Comparison of ENCODE assay signal across 8 cellular contexts in genomic region chr12:32896438-32897275, GRCh38. TPM values are rescaled to one million over a fixed set of nuclear protein-coding genes. Genes with fewer than 3 reads are reported as not detected.
DNase-seq lines count a peak whose midpoint lies in the region; FAIRE-seq and TF ChIP-seq lines count a peak whose summit lies in the region.

PKP2 (minus strand) TSS chr12:32896777; CDS start chr12:32896731, 46 bp downstream.

- peak within 1 kb of the TSS; percentile 55 for H3K9ac ChIP-seq in ES-I3 (ENCODE audit: low read depth, low read length)

- CTCF ChIA-PET in activated CD4-positive, alpha-beta memory T cell treated with anti-CD3 and anti-CD28 coated beads for 36 hours (lab: Charles Lee) = interaction anchor here (1.5 kb wide), 1 partner anchor 141 kb away, joined by 6 read pairs; the partner anchor contains the start of gene YARS2

- peak; percentile 27 for FAIRE-seq in urothelium cell line (lab: Jason Lieb, UNC)

- H3K27ac Mint-ChIP-seq in activated CD4-positive, alpha-beta memory T cell treated with anti-CD3 and anti-CD28 coated beads for 36 hours = no peak within 1 kb of the TSS

- H3K36me3 Mint-ChIP-seq in activated CD4-positive, alpha-beta memory T cell treated with anti-CD3 and anti-CD28 coated beads for 36 hours = no peaks in the 10 kb centered on the region

- H3K9me3 Mint-ChIP-seq in activated CD4-positive, alpha-beta memory T cell treated with anti-CD3 and anti-CD28 coated beads for 36 hours = no peaks in the 10 kb centered on the region

- H3K4me3 ChIP-seq in esophagus squamous epithelium (peak within 1 kb of the TSS; percentile 46 to 77 (median 64)), muscle layer of duodenum (ENCODE audit: low read depth in 1 of 2, low read length in 2 of 2) (peak within 1 kb of the TSS; percentile 66 to 73)

- peaks cover 52% of the 10 kb centered on the region for H3K27me3 Mint-ChIP-seq in activated CD4-positive, alpha-beta memory T cell treated with anti-CD3 and anti-CD28 coated beads for 36 hours

- WGBS in esophagus squamous epithelium, 2 donors = 0% methylated on average over 1 to 9 of the region's 94 CpGs

- DNase-seq in H4 (ENCODE audit: low spot score) (peak; percentile 38), NCI-H1105 treated with DMSO at 0.1 percent for 48 hours (lab: John Stamatoyannopoulos, UW) (peak; percentile 96), esophagus squamous epithelium (lab: John Stamatoyannopoulos, UW) (no peak), urothelium cell line (ENCODE audit: low spot score) (peak; percentile 93)
- peak; percentile 32 for DNase-seq in activated CD4-positive, alpha-beta memory T cell treated with anti-CD3 and anti-CD28 coated beads for 36 hours
- DNase-seq in activated CD4-positive, CD25-positive, alpha-beta regulatory T cell (lab: John Stamatoyannopoulos, UW) = no peak

- POLR2A ChIA-PET in activated CD4-positive, alpha-beta memory T cell treated with anti-CD3 and anti-CD28 coated beads for 36 hours (lab: Charles Lee) = no interaction called here

- H3K9me3 ChIP-seq in ES-I3 (ENCODE audit: control insufficient read depth, insufficient read depth, low read length) (no peaks in the 10 kb centered on the region), esophagus squamous epithelium (no peaks in the 10 kb centered on the region), muscle layer of duodenum (ENCODE audit: control insufficient read depth in 1 of 2, low read length in 2 of 2) (no peaks in the 10 kb centered on the region)

- peak within 1 kb of the TSS; percentile 40 to 82 (median 77) for H3K27ac ChIP-seq in esophagus squamous epithelium
- H3K27ac ChIP-seq in muscle layer of duodenum (ENCODE audit: low read length) = peak within 1 kb of the TSS; percentile 49

- TF ChIP-seq CTCF in esophagus squamous epithelium (IDR thresholded peaks at IDR 0.05) = no peak

- peak in 2 of 4 donors; percentile 18 to 38 for TF ChIP-seq POLR2A in esophagus squamous epithelium (IDR thresholded peaks at IDR 0.05)

- no peaks in the 10 kb centered on the region for H3K36me3 ChIP-seq in ES-I3 (ENCODE audit: insufficient read depth, low read length)
- H3K36me3 ChIP-seq in esophagus squamous epithelium = no peaks in the 10 kb centered on the region
- no peaks in the 10 kb centered on the region for H3K36me3 ChIP-seq in muscle layer of duodenum (ENCODE audit: control insufficient read depth in 1 of 2, insufficient read depth in 2 of 2, low read length in 2 of 2)

- H3K4me3 Mint-ChIP-seq in activated CD4-positive, alpha-beta memory T cell treated with anti-CD3 and anti-CD28 coated beads for 36 hours = peak within 1 kb of the TSS; percentile 60

- H3K27me3 ChIP-seq in esophagus squamous epithelium (peaks cover 0 to 59% (median 0%) of the 10 kb centered on the region in 4 donors), muscle layer of duodenum (ENCODE audit: low read depth, low read length) (no peaks in the 10 kb centered on the region)

- H3K4me1 Mint-ChIP-seq in activated CD4-positive, alpha-beta memory T cell treated with anti-CD3 and anti-CD28 coated beads for 36 hours (ENCODE audit: low read depth) = peaks cover 12% of the 10 kb centered on the region

- H3K4me1 ChIP-seq in ES-I3 (ENCODE audit: insufficient read depth, low read length) (peaks cover 29% of the 10 kb centered on the region), esophagus squamous epithelium (peaks cover 0 to 68% (median 9%) of the 10 kb centered on the region in 3 donors), muscle layer of duodenum (ENCODE audit: control insufficient read depth in 1 of 2, insufficient read depth in 2 of 2, low read length in 2 of 2) (peaks cover 0 to 18% of the 10 kb centered on the region in 2 donors)

- intact Hi-C loops in activated CD4-positive, alpha-beta memory T cell treated with anti-CD3 and anti-CD28 coated beads for 36 hours (cut with micrococcal nuclease) = loop anchor here (5.0 kb wide), 1 partner anchor 1126 kb away; the partner anchor contains the start of gene ALG10
- intact Hi-C loops in esophagus squamous epithelium (cut with DNase I) = no loop called here

RNA-seq across cellular contexts. Expression of gene PKP2, which starts in this region (rescaled TPM):
- 5.9 and 6.1 TPM in 2 replicates for total RNA-seq in H4 (2014; rRNA removed; shearing (Covaris generic))
- total RNA-seq in activated CD4-positive, alpha-beta memory T cell treated with anti-CD3 and anti-CD28 coated beads for 36 hours = under 1 TPM; 0.21 to 0.36 TPM
- total RNA-seq in esophagus squamous epithelium = 10 to 100 TPM in 3 of 4 donors, 1 to 10 TPM in 1; 8.5 to 22.5 (median 21.6) TPM

Comparison
In these comparisons a context has a peak if more than half of its experiments do, and no peak if none do; other contexts are left out.
1. Peak in DNase-seq in activated CD4-positive, alpha-beta memory T cell treated with anti-CD3 and anti-CD28 coated beads for 36 hours; RNA of the gene not detected or under 1 TPM.
2. DNase-seq: peak in H4 (single experiment), NCI-H1105 treated with DMSO at 0.1 percent for 48 hours (single experiment) and urothelium cell line (single experiment); none in esophagus squamous epithelium (single experiment) and activated CD4-positive, CD25-positive, alpha-beta regulatory T cell (0 of 4).